In genomic region chr1:28770601-28771165, GRCh38 we compare ENCODE assay signal across 24 cellular contexts. TPM values are rescaled to one million over a fixed set of nuclear protein-coding genes. Genes with fewer than 3 reads are reported as not detected.
"Had no signal": no experiment of that assay in that cellular context is flagged by ENCODE, and none has a peak within 500 bp of the region (broad histone marks: within the 10 kb centered on the region; RNA-seq: fewer than 3 reads in every experiment).

No MANE protein-coding gene starts in this region.

- FAIRE-seq: endometrium, frontal cortex, urothelium cell line had no signal

- H3K4me1 ChIP-seq: neural progenitor cell had no signal

- ATAC-seq: esophagus mucosa; heart left ventricle; natural killer cell; right cardiac atrium; stimulated activated naive B cell treated with anti-CD40 and anti-IgM and Interleukin-4, amounts not matched to agents 10 μg/mL and 1 μg/mL and 100 μg/mL, for 72 hours had no signal

- H3K27me3 Mint-ChIP-seq: stimulated activated naive B cell treated with anti-CD40 and anti-IgM and Interleukin-4, amounts not matched to agents 10 μg/mL and 1 μg/mL and 100 μg/mL, for 72 hours; type B pancreatic cell had no signal

- H3K36me3 ChIP-seq: ovary had no signal

- H3K27ac ChIP-seq: coronary artery, dorsolateral prefrontal cortex, heart left ventricle, neural progenitor cell, ovary, thyroid gland had no signal

- H3K9me3 Mint-ChIP-seq: natural killer cell; neural progenitor cell; stimulated activated naive B cell treated with anti-CD40 and anti-IgM and Interleukin-4, amounts not matched to agents 10 μg/mL and 1 μg/mL and 100 μg/mL, for 72 hours; type B pancreatic cell had no signal

- H3K9ac ChIP-seq: neural progenitor cell had no signal

- H3K27me3 ChIP-seq: dorsolateral prefrontal cortex, heart left ventricle, neural progenitor cell, ovary, thyroid gland had no signal

- H2AFZ ChIP-seq: neural progenitor cell had no signal

- H3K4me3 Mint-ChIP-seq: natural killer cell; neural progenitor cell; stimulated activated naive B cell treated with anti-CD40 and anti-IgM and Interleukin-4, amounts not matched to agents 10 μg/mL and 1 μg/mL and 100 μg/mL, for 72 hours; type B pancreatic cell had no signal

- H3K9me3 ChIP-seq: heart left ventricle, ovary, thyroid gland had no signal

- H3K4me1 Mint-ChIP-seq: neural progenitor cell had no signal

- H3K4me2 ChIP-seq: neural progenitor cell had no signal

- H3K27ac Mint-ChIP-seq: neural progenitor cell; stimulated activated naive B cell treated with anti-CD40 and anti-IgM and Interleukin-4, amounts not matched to agents 10 μg/mL and 1 μg/mL and 100 μg/mL, for 72 hours; type B pancreatic cell had no signal

- H3K4me3 ChIP-seq: coronary artery, dorsolateral prefrontal cortex, heart left ventricle, neural progenitor cell, ovary, thyroid gland had no signal

- DNase-seq: dorsolateral prefrontal cortex; effector CD8-positive, alpha-beta T cell; heart left ventricle; hippocampal formation; kidney glomerular epithelial cell; natural killer cell; nucleus accumbens; ovary; right cardiac atrium; stimulated activated CD4-positive, alpha-beta T cell treated with anti-CD3 and anti-CD28 coated beads, Interleukin-4, amount 100 ng/mL, for 24 hours; stimulated activated naive B cell treated with anti-CD40 and anti-IgM and Interleukin-4, amounts not matched to agents 10 μg/mL and 1 μg/mL and 100 μg/mL, for 72 hours; thyroid gland had no signal

RNA-seq across cellular contexts. Expression of gene OPRD1, which starts 41.3 kb away (rescaled TPM):
- total RNA-seq: esophagus mucosa, liver, lung microvascular endothelial cell, mucosa of gallbladder, myocyte, natural killer cell, posterior vena cava, right cardiac atrium had no signal
- polyA plus RNA-seq: ovary had no signal
